ENCODE assay signal across 13 cellular contexts in the genomic region with DNA sequence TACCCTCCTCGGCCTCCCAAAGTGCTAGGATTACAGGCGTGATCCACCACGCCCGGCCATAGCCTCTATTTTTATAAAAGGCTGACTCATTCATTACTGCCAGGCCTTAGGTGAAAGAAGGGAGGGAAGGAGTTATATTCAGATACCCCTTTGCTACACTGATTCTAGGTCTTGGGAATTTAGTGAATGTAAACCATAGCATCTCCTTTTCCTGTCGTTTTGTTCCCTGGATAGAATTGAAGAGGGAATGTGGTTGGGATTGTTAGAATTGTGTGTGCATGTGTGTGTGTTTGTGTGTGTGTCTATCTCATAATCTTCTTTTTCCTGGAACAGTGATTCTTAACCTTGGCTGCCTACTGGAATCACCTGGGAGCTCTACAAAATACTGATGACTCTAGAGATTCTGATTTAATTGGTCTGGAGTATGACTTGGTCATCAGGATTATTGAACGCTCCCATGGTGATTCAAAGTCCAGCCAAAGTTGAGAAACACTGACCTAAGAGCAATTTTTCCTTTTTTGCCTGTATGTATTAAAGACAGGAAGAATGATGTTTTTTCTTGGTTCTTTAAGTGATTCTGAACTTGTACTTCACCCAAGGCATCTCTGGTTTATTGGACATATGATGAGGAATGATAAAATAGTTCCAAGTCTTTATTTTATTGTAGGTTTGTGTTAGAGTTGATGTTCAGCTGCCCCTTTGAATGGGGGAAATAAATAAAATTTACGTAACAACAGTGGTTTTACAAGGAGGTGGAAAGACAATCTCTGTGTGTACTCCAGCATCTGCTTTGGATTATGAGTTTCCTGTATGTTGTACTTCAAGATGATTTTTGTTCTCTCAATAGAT.
DNase-seq lines count a peak whose midpoint lies in the region; ATAC-seq and TF ChIP-seq lines count a peak whose summit lies in the region.
"Had no signal": no experiment of that assay in that cellular context is flagged by ENCODE, and none has a peak within 500 bp of the region (broad histone marks: within the 10 kb centered on the region; RNA-seq: fewer than 3 reads in every experiment).

No MANE protein-coding gene starts in this region.

- DNase-seq in HCEC 1CT (peak; percentile 58), amniotic epithelial cell (ENCODE audit: low read depth) (peak; percentile 36), foreskin fibroblast (peak; percentile 68 to 82), skeletal muscle cell (ENCODE audit: low read depth) (peak; percentile 68), SW 1271 (lab: John Stamatoyannopoulos, UW) (no peak), NCI-H446 (lab: John Stamatoyannopoulos, UW) (no peak), NCI-H1092 (lab: John Stamatoyannopoulos, UW) (no peak)
- DNase-seq: activated CD4-positive, alpha-beta T cell treated with anti-CD3 and anti-CD28 coated beads for 1 hour; dorsolateral prefrontal cortex; NCI-H1105; NCI-H2227 treated with DMSO at 0.1 percent for 48 hours; stimulated activated naive CD4-positive, alpha-beta T cell had no signal

- TF ChIP-seq CTCF in foreskin fibroblast (IDR thresholded peaks at IDR 0.05; ENCODE audit: low read depth, low read length): no peak

- H3K4me3 ChIP-seq in foreskin fibroblast (ENCODE audit: low read depth in 1 of 2, low read length in 2 of 2): no peak overlapping the region
- H3K4me3 ChIP-seq in skeletal muscle cell (ENCODE audit: low read depth, low read length): no peak overlapping the region
- H3K4me3 ChIP-seq: dorsolateral prefrontal cortex had no signal

- ATAC-seq in GM18498 (IDR thresholded peaks at IDR 0.05; ENCODE audit: unreplicated experiment): no peak

Comparison
In these comparisons a context has a peak if more than half of its experiments do, and no peak if none do; other contexts are left out.
1. DNase-seq: peak in HCEC 1CT (single experiment), amniotic epithelial cell (single experiment), foreskin fibroblast (2 of 2) and skeletal muscle cell (single experiment); none in SW 1271 (0 of 2), NCI-H446 (0 of 2) and NCI-H1092 (single experiment).